ENCODE assay signal across 11 cellular contexts in the genomic region with DNA sequence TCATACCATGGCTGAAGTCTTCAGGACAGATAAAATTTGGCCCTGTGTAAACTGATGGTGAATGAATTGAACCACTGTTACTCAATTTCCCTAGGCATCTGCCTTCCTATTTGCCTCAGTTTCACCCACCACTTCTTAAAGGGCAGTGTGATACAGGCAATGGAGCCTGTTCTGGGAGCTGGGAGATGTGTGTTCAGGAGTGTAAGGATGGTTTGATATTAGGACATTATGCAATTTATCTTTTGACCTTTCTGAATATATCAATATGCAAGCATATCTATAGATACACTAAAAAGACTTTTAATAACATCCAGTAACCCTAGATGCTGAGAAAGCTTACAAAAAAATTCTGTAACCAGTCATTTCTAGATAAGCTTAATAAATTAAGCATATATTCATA. TPM values are rescaled to one million over a fixed set of nuclear protein-coding genes. Genes with fewer than 3 reads are reported as not detected.
DNase-seq lines count a peak whose midpoint lies in the region; ATAC-seq and TF ChIP-seq lines count a peak whose summit lies in the region.
"Had no signal": no experiment of that assay in that cellular context is flagged by ENCODE, and none has a peak within 500 bp of the region (broad histone marks: within the 10 kb centered on the region; RNA-seq: fewer than 3 reads in every experiment).

No MANE protein-coding gene starts in this region.

- H3K27me3 Mint-ChIP-seq in activated CD8-positive, alpha-beta T cell treated with anti-CD3 and anti-CD28 coated beads for 36 hours, result peaks cover 18% of the 10 kb centered on the region
- peaks cover 15% of the 10 kb centered on the region for H3K27me3 Mint-ChIP-seq in activated CD8-positive, alpha-beta T cell treated with anti-CD3 and anti-CD28 coated beads, Interleukin-2, amount 10 ng/mL, durations not matched to agents 7 days and 5 days (ENCODE audit: low read depth)

- H3K4me1 ChIP-seq in PC-9 (replicated peaks; ENCODE audit: insufficient read depth) (no peaks in the 10 kb centered on the region), iPS-15b (ENCODE audit: control insufficient read depth, insufficient read depth, low read length) (no peaks in the 10 kb centered on the region), smooth muscle cell (ENCODE audit: low read depth) (no peaks in the 10 kb centered on the region)

- no peak overlapping the region for H3K27ac Mint-ChIP-seq in activated CD8-positive, alpha-beta T cell treated with anti-CD3 and anti-CD28 coated beads for 36 hours
- H3K27ac Mint-ChIP-seq in activated CD8-positive, alpha-beta T cell treated with anti-CD3 and anti-CD28 coated beads, Interleukin-2, amount 10 ng/mL, durations not matched to agents 7 days and 5 days, result no peak overlapping the region

- ATAC-seq in activated CD8-positive, alpha-beta T cell treated with anti-CD3 and anti-CD28 coated beads for 36 hours, result no peak
- no peak for ATAC-seq in activated CD8-positive, alpha-beta T cell treated with anti-CD3 and anti-CD28 coated beads, Interleukin-2, amount 10 ng/mL, durations not matched to agents 7 days and 5 days
- ATAC-seq in HG02885 (IDR thresholded peaks at IDR 0.05; ENCODE audit: poor library complexity, unreplicated experiment), result no peak

- peaks cover 9% of the 10 kb centered on the region; the same call in 1 of the 2 replicates for H3F3A ChIP-seq in PC-9 (ENCODE audit: insufficient read depth, low read depth)
- H3F3A ChIP-seq in smooth muscle cell (ENCODE audit: low read depth), result no peaks in the 10 kb centered on the region

- H3K4me3 ChIP-seq in PC-9, result no peak overlapping the region; the same call in 1 of the 2 replicates
- peak overlapping the region; percentile 96 for H3K4me3 ChIP-seq in iPS-15b (ENCODE audit: low read depth, low read length)
- H3K4me3 ChIP-seq in smooth muscle cell, result peak overlapping the region; percentile 61

- H2AFZ ChIP-seq in PC-9 (no peak overlapping the region), smooth muscle cell (ENCODE audit: low read depth) (no peak overlapping the region)

- no peak overlapping the region for H3K27ac ChIP-seq in PC-9
- no peak overlapping the region for H3K27ac ChIP-seq in smooth muscle cell (ENCODE audit: low read depth)
- H3K27ac ChIP-seq: WERI-Rb-1 had no signal

- H4K20me1 ChIP-seq in PC-9 (ENCODE audit: insufficient read depth), result no peaks in the 10 kb centered on the region
- H4K20me1 ChIP-seq in smooth muscle cell (ENCODE audit: low read depth), result no peaks in the 10 kb centered on the region

- peaks cover 4% of the 10 kb centered on the region for H3K4me1 Mint-ChIP-seq in activated CD8-positive, alpha-beta T cell treated with anti-CD3 and anti-CD28 coated beads for 36 hours (ENCODE audit: low read depth)
- peaks cover 6% of the 10 kb centered on the region for H3K4me1 Mint-ChIP-seq in activated CD8-positive, alpha-beta T cell treated with anti-CD3 and anti-CD28 coated beads, Interleukin-2, amount 10 ng/mL, durations not matched to agents 7 days and 5 days (ENCODE audit: low read depth)

- H3K4me2 ChIP-seq in PC-9 (peak overlapping the region; percentile 95), smooth muscle cell (peak overlapping the region; percentile 85)

- POLR2A ChIA-PET in activated CD8-positive, alpha-beta T cell treated with anti-CD3 and anti-CD28 coated beads for 36 hours (lab: Charles Lee), result interaction anchor here (0.7 kb wide), 1 partner anchor 98 kb away, joined by 3 read pairs; no protein-coding TSS in a partner anchor
- POLR2A ChIA-PET in activated CD8-positive, alpha-beta T cell treated with anti-CD3 and anti-CD28 coated beads, Interleukin-2, amount 10 ng/mL, durations not matched to agents 7 days and 5 days (lab: Charles Lee), result no interaction called here
- POLR2A ChIA-PET in PC-9 (lab: Charles Lee; ENCODE audit: unreplicated experiment), result interaction anchor here (0.6 to 1.2 kb wide), 3 partner anchors 109 to 472 kb away, joined by 3 to 23 read pairs (median 5); a partner anchor contains a TSS

- peaks cover 23% of the 10 kb centered on the region; the same call in 1 of the 2 replicates for H3K27me3 ChIP-seq in PC-9 (ENCODE audit: insufficient read depth, low read depth)
- H3K27me3 ChIP-seq in iPS-15b (ENCODE audit: control insufficient read depth, insufficient read depth, low read length), result no peaks in the 10 kb centered on the region
- H3K27me3 ChIP-seq in smooth muscle cell (ENCODE audit: low read depth), result no peaks in the 10 kb centered on the region

- DNase-seq in activated CD8-positive, alpha-beta T cell treated with anti-CD3 and anti-CD28 coated beads for 36 hours, result no peak
- DNase-seq in activated CD8-positive, alpha-beta T cell treated with anti-CD3 and anti-CD28 coated beads, Interleukin-2, amount 10 ng/mL, durations not matched to agents 7 days and 5 days, result no peak
- no peak for DNase-seq in PC-9
- no peak for DNase-seq in smooth muscle cell (lab: John Stamatoyannopoulos, UW; ENCODE audit: unreplicated experiment)
- no peak for DNase-seq in effector CD8-positive, alpha-beta T cell (lab: John Stamatoyannopoulos, UW)
- DNase-seq in OCI-M1 (lab: John Stamatoyannopoulos, UW), result no peak

- H3K79me2 ChIP-seq in PC-9 (ENCODE audit: low read depth) (no peaks in the 10 kb centered on the region), smooth muscle cell (ENCODE audit: low read depth) (no peaks in the 10 kb centered on the region)

- TF ChIP-seq CTCF in activated CD8-positive, alpha-beta T cell treated with anti-CD3 and anti-CD28 coated beads for 36 hours (IDR thresholded peaks at IDR 0.05), result no peak
- TF ChIP-seq CTCF in PC-9 (conservative IDR thresholded peaks at IDR 0.05) (no peak), smooth muscle cell (IDR thresholded peaks at IDR 0.05; ENCODE audit: borderline replicate concordance, insufficient read depth, poor library complexity, severe bottlenecking) (no peak)

- no peaks in the 10 kb centered on the region for H3K36me3 Mint-ChIP-seq in activated CD8-positive, alpha-beta T cell treated with anti-CD3 and anti-CD28 coated beads for 36 hours (ENCODE audit: low read depth)
- no peaks in the 10 kb centered on the region for H3K36me3 Mint-ChIP-seq in activated CD8-positive, alpha-beta T cell treated with anti-CD3 and anti-CD28 coated beads, Interleukin-2, amount 10 ng/mL, durations not matched to agents 7 days and 5 days (ENCODE audit: low read depth)

- CTCF ChIA-PET in activated CD8-positive, alpha-beta T cell treated with anti-CD3 and anti-CD28 coated beads for 36 hours (lab: Charles Lee), result interaction anchor here (1.1 to 2.7 kb wide), 3 partner anchors 13 to 312 kb away, joined by 3 to 10 read pairs (median 3); no protein-coding TSS in a partner anchor
- CTCF ChIA-PET in activated CD8-positive, alpha-beta T cell treated with anti-CD3 and anti-CD28 coated beads, Interleukin-2, amount 10 ng/mL, durations not matched to agents 7 days and 5 days (lab: Charles Lee), result interaction anchor here (0.8 to 2.0 kb wide), 2 partner anchors 12 to 576 kb away, joined by 4 to 6 read pairs; no protein-coding TSS in a partner anchor
- CTCF ChIA-PET in PC-9 (lab: Charles Lee), result interaction anchor here (0.6 kb wide), 1 partner anchor 175 kb away, joined by 3 read pairs; no protein-coding TSS in a partner anchor

- intact Hi-C loops in activated CD8-positive, alpha-beta T cell treated with anti-CD3 and anti-CD28 coated beads for 36 hours (cut with micrococcal nuclease), result no loop called here
- intact Hi-C loops in PC-9 (cut with micrococcal nuclease; ENCODE audit: unreplicated experiment), result no loop called here

- H3K9me3 ChIP-seq in PC-9 (ENCODE audit: insufficient read depth, low read depth), result no peaks in the 10 kb centered on the region
- no peaks in the 10 kb centered on the region for H3K9me3 ChIP-seq in iPS-15b (ENCODE audit: control insufficient read depth, insufficient read depth, low read length)
- H3K9me3 ChIP-seq in smooth muscle cell (replicated peaks; ENCODE audit: low read depth), result no peaks in the 10 kb centered on the region

- BruUV-seq in PC-9 (replicated peaks; lab: Mats Ljungman, UMichigan), result no TSS peak

- H3K9ac ChIP-seq in iPS-15b (ENCODE audit: low read depth, low read length) (no peak overlapping the region), smooth muscle cell (ENCODE audit: low read depth) (no peak overlapping the region)

- H3K4me3 Mint-ChIP-seq in activated CD8-positive, alpha-beta T cell treated with anti-CD3 and anti-CD28 coated beads for 36 hours, result peak overlapping the region; percentile 51
- no peak overlapping the region for H3K4me3 Mint-ChIP-seq in activated CD8-positive, alpha-beta T cell treated with anti-CD3 and anti-CD28 coated beads, Interleukin-2, amount 10 ng/mL, durations not matched to agents 7 days and 5 days

- no peaks in the 10 kb centered on the region for H3K9me2 ChIP-seq in PC-9 (ENCODE audit: insufficient read depth)

- H3K36me3 ChIP-seq in PC-9 (ENCODE audit: low read depth) (no peaks in the 10 kb centered on the region), iPS-15b (ENCODE audit: control insufficient read depth, insufficient read depth, low read length) (no peaks in the 10 kb centered on the region), smooth muscle cell (ENCODE audit: low read depth) (no peaks in the 10 kb centered on the region)
- H3K36me3 ChIP-seq: WERI-Rb-1 had no signal

- H3K9me3 Mint-ChIP-seq in activated CD8-positive, alpha-beta T cell treated with anti-CD3 and anti-CD28 coated beads for 36 hours, result peaks cover 4% of the 10 kb centered on the region
- no peaks in the 10 kb centered on the region for H3K9me3 Mint-ChIP-seq in activated CD8-positive, alpha-beta T cell treated with anti-CD3 and anti-CD28 coated beads, Interleukin-2, amount 10 ng/mL, durations not matched to agents 7 days and 5 days (ENCODE audit: insufficient read depth)

RNA-seq across cellular contexts. Expression of a gene that starts 14.6 kb away (rescaled TPM):
- not detected for total RNA-seq in activated CD8-positive, alpha-beta T cell treated with anti-CD3 and anti-CD28 coated beads for 36 hours
- total RNA-seq in activated CD8-positive, alpha-beta T cell treated with anti-CD3 and anti-CD28 coated beads, Interleukin-2, amount 10 ng/mL, durations not matched to agents 7 days and 5 days, result not detected
- total RNA-seq in PC-9 (2021), result not detected in 2 replicates
- not detected in 2 replicates for total RNA-seq in smooth muscle cell
- not detected in 2 replicates for polyA plus RNA-seq in smooth muscle cell
- total RNA-seq: renal cortical epithelial cell, temporal lobe had no signal

RNA-seq across cellular contexts. Expression of a gene that starts 54.9 kb away (rescaled TPM):
- total RNA-seq in activated CD8-positive, alpha-beta T cell treated with anti-CD3 and anti-CD28 coated beads for 36 hours, result not detected
- total RNA-seq in activated CD8-positive, alpha-beta T cell treated with anti-CD3 and anti-CD28 coated beads, Interleukin-2, amount 10 ng/mL, durations not matched to agents 7 days and 5 days, result not detected
- total RNA-seq in PC-9 (2021), result 115 and 169 TPM in 2 replicates
- 30.6 and 44.9 TPM in 2 replicates for total RNA-seq in smooth muscle cell
- polyA plus RNA-seq in smooth muscle cell, result 7.5 and 27.6 TPM in 2 replicates

Comparison
In these comparisons a context has a peak if more than half of its experiments do, and no peak if none do; other contexts are left out.
1. RNA of a gene that starts 54.9 kb away (total RNA-seq): 115 to 169 TPM in PC-9 and 30.6 to 44.9 TPM in smooth muscle cell; not detected in activated CD8-positive, alpha-beta T cell treated with anti-CD3 and anti-CD28 coated beads for 36 hours and not detected in activated CD8-positive, alpha-beta T cell treated with anti-CD3 and anti-CD28 coated beads, Interleukin-2, amount 10 ng/mL, durations not matched to agents 7 days and 5 days; every median in the first group is over 10 times any median in the second.